11 cellular contexts compared by ENCODE assay signal in the genomic region with DNA sequence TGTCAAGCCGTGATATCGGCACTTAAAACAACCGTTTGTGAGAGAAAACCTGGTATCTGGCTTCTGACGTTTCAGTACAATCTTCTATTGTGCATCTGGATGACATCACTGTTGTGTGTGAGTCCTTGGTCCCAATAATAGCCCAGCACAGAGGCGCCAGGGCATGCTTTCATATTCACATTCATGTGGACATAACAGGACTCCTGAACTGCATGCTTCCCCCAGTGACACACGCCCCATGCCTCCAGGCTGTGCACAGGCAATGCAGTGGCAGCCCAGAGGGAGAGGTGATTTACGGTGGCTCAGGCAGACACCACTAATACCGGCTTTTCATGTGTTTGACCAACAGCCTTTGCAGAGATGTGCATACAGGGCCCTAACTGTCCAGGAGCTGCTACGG. TPM values are rescaled to one million over a fixed set of nuclear protein-coding genes. Genes with fewer than 3 reads are reported as not detected.
DNase-seq lines count a peak whose midpoint lies in the region; ATAC-seq and TF ChIP-seq lines count a peak whose summit lies in the region.
"Had no signal": no experiment of that assay in that cellular context is flagged by ENCODE, and none has a peak within 500 bp of the region (broad histone marks: within the 10 kb centered on the region; RNA-seq: fewer than 3 reads in every experiment).

No MANE protein-coding gene starts in this region.

- H3K4me1 ChIP-seq in foreskin keratinocyte (no peaks in the 10 kb centered on the region), esophagus squamous epithelium (no peaks in the 10 kb centered on the region)
- H3K4me1 ChIP-seq: colonic mucosa had no signal

- H3K4me3 Mint-ChIP-seq in WTC11: no peak overlapping the region
- H3K4me3 Mint-ChIP-seq: activated naive CD8-positive, alpha-beta T cell treated with anti-CD3 and anti-CD28 coated beads, Interleukin-2, amount 10 ng/mL, durations not matched to agents 7 days and 5 days had no signal

- POLR2A ChIA-PET in WTC11 (lab: Charles Lee): no interaction called here

- H3K4me3 ChIP-seq in MG63 (no peak overlapping the region), esophagus squamous epithelium (no peak overlapping the region)
- H3K4me3 ChIP-seq: colonic mucosa had no signal

- no peaks in the 10 kb centered on the region for H3K36me3 Mint-ChIP-seq in WTC11

- CTCF ChIA-PET in WTC11 (lab: Charles Lee): no interaction called here

- 51 to 69% methylated on average over 5 of the region's 9 CpGs for whole genome bisulfite sequencing in esophagus squamous epithelium, 2 donors

- TF ChIP-seq CTCF in foreskin keratinocyte (conservative IDR thresholded peaks at IDR 0.05) (no peak), esophagus squamous epithelium (IDR thresholded peaks at IDR 0.05) (no peak), WTC11 (IDR thresholded peaks at IDR 0.05) (no peak)

- intact Hi-C loops in esophagus squamous epithelium (cut with DNase I): no loop called here

- no peaks in the 10 kb centered on the region for H3K9me3 ChIP-seq in MG63
- no peaks in the 10 kb centered on the region for H3K9me3 ChIP-seq in esophagus squamous epithelium
- H3K9me3 ChIP-seq: colonic mucosa had no signal

- 0 out of 2 replicates have a peak, but pooled peaks cover 4% of the 10 kb centered on the region for H3K4me1 Mint-ChIP-seq in WTC11

- DNase-seq in NCI-H526 (lab: John Stamatoyannopoulos, UW) (peak; percentile 25 to 49), NCI-H526 treated with DMSO at 0.1 percent for 48 hours (lab: John Stamatoyannopoulos, UW) (no peak), MG63 (peak; percentile 11), foreskin keratinocyte (peak in 1 of 2 donors; percentile 38), substantia nigra (lab: John Stamatoyannopoulos, UW) (peak in 6 of 49 donors; percentile 5 to 24 (median 13)), esophagus squamous epithelium (lab: John Stamatoyannopoulos, UW) (no peak), WTC11 (ENCODE audit: low spot score) (no peak)
- DNase-seq: activated naive CD8-positive, alpha-beta T cell treated with anti-CD3 and anti-CD28 coated beads, Interleukin-2, amount 10 ng/mL, durations not matched to agents 7 days and 5 days; colonic mucosa had no signal

- H3K27me3 Mint-ChIP-seq in WTC11 (ENCODE audit: low read depth): no peaks in the 10 kb centered on the region

- ATAC-seq in foreskin keratinocyte (peak; percentile 74), GM19452 (IDR thresholded peaks at IDR 0.05; ENCODE audit: unreplicated experiment) (no peak), WTC11 (no peak)

- H3K9me3 Mint-ChIP-seq in WTC11: peaks cover 11% of the 10 kb centered on the region

- H3K36me3 ChIP-seq in MG63 (no peaks in the 10 kb centered on the region), esophagus squamous epithelium (no peaks in the 10 kb centered on the region)
- H3K36me3 ChIP-seq: colonic mucosa had no signal

- no peak overlapping the region for H3K27ac Mint-ChIP-seq in WTC11
- H3K27ac Mint-ChIP-seq: activated naive CD8-positive, alpha-beta T cell treated with anti-CD3 and anti-CD28 coated beads, Interleukin-2, amount 10 ng/mL, durations not matched to agents 7 days and 5 days had no signal

- H3K27me3 ChIP-seq in MG63 (no peaks in the 10 kb centered on the region), foreskin keratinocyte (no peaks in the 10 kb centered on the region), esophagus squamous epithelium (peaks cover 0 to 7% (median 0%) of the 10 kb centered on the region in 4 donors)
- H3K27me3 ChIP-seq: colonic mucosa had no signal

- H3K27ac ChIP-seq in foreskin keratinocyte (no peak overlapping the region), substantia nigra (ENCODE audit: low read depth, low read length, poor library complexity, severe bottlenecking) (peak overlapping the region; percentile 30), esophagus squamous epithelium (no peak overlapping the region)
- H3K27ac ChIP-seq: colonic mucosa, RWPE1 had no signal

- TF ChIP-seq POLR2A in esophagus squamous epithelium (IDR thresholded peaks at IDR 0.05): no peak

TF ChIP-seq in WTC11, 78 proteins besides CTCF, POLR2A, EP300 and RAD21 (continues in another document):
- TF ChIP-seq, protein P1, sequence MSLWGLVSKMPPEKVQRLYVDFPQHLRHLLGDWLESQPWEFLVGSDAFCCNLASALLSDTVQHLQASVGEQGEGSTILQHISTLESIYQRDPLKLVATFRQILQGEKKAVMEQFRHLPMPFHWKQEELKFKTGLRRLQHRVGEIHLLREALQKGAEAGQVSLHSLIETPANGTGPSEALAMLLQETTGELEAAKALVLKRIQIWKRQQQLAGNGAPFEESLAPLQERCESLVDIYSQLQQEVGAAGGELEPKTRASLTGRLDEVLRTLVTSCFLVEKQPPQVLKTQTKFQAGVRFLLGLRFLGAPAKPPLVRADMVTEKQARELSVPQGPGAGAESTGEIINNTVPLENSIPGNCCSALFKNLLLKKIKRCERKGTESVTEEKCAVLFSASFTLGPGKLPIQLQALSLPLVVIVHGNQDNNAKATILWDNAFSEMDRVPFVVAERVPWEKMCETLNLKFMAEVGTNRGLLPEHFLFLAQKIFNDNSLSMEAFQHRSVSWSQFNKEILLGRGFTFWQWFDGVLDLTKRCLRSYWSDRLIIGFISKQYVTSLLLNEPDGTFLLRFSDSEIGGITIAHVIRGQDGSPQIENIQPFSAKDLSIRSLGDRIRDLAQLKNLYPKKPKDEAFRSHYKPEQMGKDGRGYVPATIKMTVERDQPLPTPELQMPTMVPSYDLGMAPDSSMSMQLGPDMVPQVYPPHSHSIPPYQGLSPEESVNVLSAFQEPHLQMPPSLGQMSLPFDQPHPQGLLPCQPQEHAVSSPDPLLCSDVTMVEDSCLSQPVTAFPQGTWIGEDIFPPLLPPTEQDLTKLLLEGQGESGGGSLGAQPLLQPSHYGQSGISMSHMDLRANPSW (CRISPR knock-in tag; conservative IDR thresholded peaks at IDR 0.05; ENCODE audit: low read depth): no peak
- TF ChIP-seq, protein P2, sequence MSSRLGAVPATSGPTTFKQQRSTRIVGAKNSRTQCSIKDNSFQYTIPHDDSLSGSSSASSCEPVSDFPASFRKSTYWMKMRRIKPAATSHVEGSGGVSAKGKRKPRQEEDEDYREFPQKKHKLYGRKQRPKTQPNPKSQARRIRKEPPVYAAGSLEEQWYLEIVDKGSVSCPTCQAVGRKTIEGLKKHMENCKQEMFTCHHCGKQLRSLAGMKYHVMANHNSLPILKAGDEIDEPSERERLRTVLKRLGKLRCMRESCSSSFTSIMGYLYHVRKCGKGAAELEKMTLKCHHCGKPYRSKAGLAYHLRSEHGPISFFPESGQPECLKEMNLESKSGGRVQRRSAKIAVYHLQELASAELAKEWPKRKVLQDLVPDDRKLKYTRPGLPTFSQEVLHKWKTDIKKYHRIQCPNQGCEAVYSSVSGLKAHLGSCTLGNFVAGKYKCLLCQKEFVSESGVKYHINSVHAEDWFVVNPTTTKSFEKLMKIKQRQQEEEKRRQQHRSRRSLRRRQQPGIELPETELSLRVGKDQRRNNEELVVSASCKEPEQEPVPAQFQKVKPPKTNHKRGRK (CRISPR knock-in tag; IDR thresholded peaks at IDR 0.05; ENCODE audit: borderline replicate concordance): no peak
- no peak for TF ChIP-seq RORB (CRISPR knock-in tag; IDR thresholded peaks at IDR 0.05)
- TF ChIP-seq ZNF416 (CRISPR knock-in tag; IDR thresholded peaks at IDR 0.05): no peak
- TF ChIP-seq NFE2L1 (CRISPR knock-in tag; IDR thresholded peaks at IDR 0.05): no peak
- TF ChIP-seq, protein P3, sequence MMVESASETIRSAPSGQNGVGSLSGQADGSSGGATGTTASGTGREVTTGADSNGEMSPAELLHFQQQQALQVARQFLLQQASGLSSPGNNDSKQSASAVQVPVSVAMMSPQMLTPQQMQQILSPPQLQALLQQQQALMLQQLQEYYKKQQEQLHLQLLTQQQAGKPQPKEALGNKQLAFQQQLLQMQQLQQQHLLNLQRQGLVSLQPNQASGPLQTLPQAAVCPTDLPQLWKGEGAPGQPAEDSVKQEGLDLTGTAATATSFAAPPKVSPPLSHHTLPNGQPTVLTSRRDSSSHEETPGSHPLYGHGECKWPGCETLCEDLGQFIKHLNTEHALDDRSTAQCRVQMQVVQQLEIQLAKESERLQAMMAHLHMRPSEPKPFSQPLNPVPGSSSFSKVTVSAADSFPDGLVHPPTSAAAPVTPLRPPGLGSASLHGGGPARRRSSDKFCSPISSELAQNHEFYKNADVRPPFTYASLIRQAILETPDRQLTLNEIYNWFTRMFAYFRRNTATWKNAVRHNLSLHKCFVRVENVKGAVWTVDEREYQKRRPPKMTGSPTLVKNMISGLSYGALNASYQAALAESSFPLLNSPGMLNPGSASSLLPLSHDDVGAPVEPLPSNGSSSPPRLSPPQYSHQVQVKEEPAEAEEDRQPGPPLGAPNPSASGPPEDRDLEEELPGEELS (CRISPR knock-in tag; IDR thresholded peaks at IDR 0.05): no peak
- TF ChIP-seq, protein P4, sequence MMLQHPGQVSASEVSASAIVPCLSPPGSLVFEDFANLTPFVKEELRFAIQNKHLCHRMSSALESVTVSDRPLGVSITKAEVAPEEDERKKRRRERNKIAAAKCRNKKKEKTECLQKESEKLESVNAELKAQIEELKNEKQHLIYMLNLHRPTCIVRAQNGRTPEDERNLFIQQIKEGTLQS (CRISPR knock-in tag; conservative IDR thresholded peaks at IDR 0.05): no peak
- no peak for TF ChIP-seq JAZF1 (CRISPR knock-in tag; IDR thresholded peaks at IDR 0.05)
- TF ChIP-seq, protein P5, sequence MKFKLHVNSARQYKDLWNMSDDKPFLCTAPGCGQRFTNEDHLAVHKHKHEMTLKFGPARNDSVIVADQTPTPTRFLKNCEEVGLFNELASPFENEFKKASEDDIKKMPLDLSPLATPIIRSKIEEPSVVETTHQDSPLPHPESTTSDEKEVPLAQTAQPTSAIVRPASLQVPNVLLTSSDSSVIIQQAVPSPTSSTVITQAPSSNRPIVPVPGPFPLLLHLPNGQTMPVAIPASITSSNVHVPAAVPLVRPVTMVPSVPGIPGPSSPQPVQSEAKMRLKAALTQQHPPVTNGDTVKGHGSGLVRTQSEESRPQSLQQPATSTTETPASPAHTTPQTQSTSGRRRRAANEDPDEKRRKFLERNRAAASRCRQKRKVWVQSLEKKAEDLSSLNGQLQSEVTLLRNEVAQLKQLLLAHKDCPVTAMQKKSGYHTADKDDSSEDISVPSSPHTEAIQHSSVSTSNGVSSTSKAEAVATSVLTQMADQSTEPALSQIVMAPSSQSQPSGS (CRISPR knock-in tag; IDR thresholded peaks at IDR 0.05; ENCODE audit: borderline replicate concordance, low read depth): no peak
- TF ChIP-seq ZNF423 (CRISPR knock-in tag; IDR thresholded peaks at IDR 0.05): no peak

RNA-seq across cellular contexts. Expression of a gene that starts 58.1 kb away (rescaled TPM):
- total RNA-seq in MG63 (2014; rRNA removed; shearing (Covaris generic); ENCODE audit: low replicate concordance): 15.4 and 18.0 TPM in 2 replicates
- 18.7 and 21.8 TPM in 2 replicates for total RNA-seq in foreskin keratinocyte
- polyA plus RNA-seq in foreskin keratinocyte: 24.2 and 25.4 TPM in 2 replicates
- total RNA-seq in esophagus squamous epithelium: 10 to 100 TPM; 26.2 to 38.6 (median 30.8) TPM
- total RNA-seq in WTC11 (2021): 29.4 to 32.3 TPM (median 32.1 TPM) in 3 replicates

RNA-seq across cellular contexts. Expression of a gene that starts 58.2 kb away (rescaled TPM):
- total RNA-seq in MG63 (2014; rRNA removed; shearing (Covaris generic); ENCODE audit: low replicate concordance): 13.3 and 18.5 TPM in 2 replicates
- total RNA-seq in foreskin keratinocyte: 23.4 and 27.2 TPM in 2 replicates
- polyA plus RNA-seq in foreskin keratinocyte: 14.4 and 19.0 TPM in 2 replicates
- total RNA-seq in esophagus squamous epithelium: 10 to 100 TPM in 2 of 4 donors, 1 to 10 TPM in 2; 3.4 to 20.8 (median 7.9) TPM
- 38.8 to 45.7 TPM (median 42.1 TPM) in 3 replicates for total RNA-seq in WTC11 (2021)

Comparison
In these comparisons a context has a peak if more than half of its experiments do, and no peak if none do; other contexts are left out.
1. DNase-seq: peak in NCI-H526 (2 of 2) and MG63 (single experiment); none in NCI-H526 treated with DMSO at 0.1 percent for 48 hours (single experiment), esophagus squamous epithelium (single experiment) and WTC11 (single experiment).